In genomic region chr15:52558196-52558595, GRCh38 we compare ENCODE assay signal across 1 cellular context.
A peak's percentile ranks its signal among the peaks of the same experiment; 100 is the strongest.
TF ChIP-seq lines count a peak whose summit lies in the region.

No MANE protein-coding gene starts in this region.

TF ChIP-seq in GM12878, 131 proteins besides CTCF, POLR2A, EP300 and RAD21 (continued from another document):
- TF ChIP-seq ZBTB40 (IDR thresholded peaks at IDR 0.05; ENCODE audit: borderline replicate concordance) (no peak), BCL3 (IDR thresholded peaks at IDR 0.05; ENCODE audit: borderline replicate concordance, insufficient read depth, low read depth, low read length, poor library complexity, severe bottlenecking) (peak; percentile 68), RB1 (IDR thresholded peaks at IDR 0.05; ENCODE audit: borderline replicate concordance) (no peak), CREM (IDR thresholded peaks at IDR 0.05; ENCODE audit: low read depth) (peak; percentile 57; the same call in 1 of the 2 replicates), ZNF384 (IDR thresholded peaks at IDR 0.05; ENCODE audit: borderline replicate concordance, low read depth, low read length) (peak; percentile 74; the same call in 1 of the 2 replicates), NR2F1 (conservative IDR thresholded peaks at IDR 0.05) (no peak), ATF7 (IDR thresholded peaks at IDR 0.05; ENCODE audit: low read depth) (peak; percentile 71), SKIL (IDR thresholded peaks at IDR 0.05; ENCODE audit: low read depth, poor library complexity, severe bottlenecking) (peak; percentile 84), DPF2 (IDR thresholded peaks at IDR 0.05) (no peak), RFX5 (IDR thresholded peaks at IDR 0.05; ENCODE audit: low read depth, low read length) (no peak), ZBTB4 (CRISPR knock-in tag; IDR thresholded peaks at IDR 0.05) (no peak), TCF7 (IDR thresholded peaks at IDR 0.05; ENCODE audit: borderline replicate concordance) (0 out of 2 replicates have a peak, but pooled peaks have one; percentile 46), ATF2 (IDR thresholded peaks at IDR 0.05; ENCODE audit: low read length) (peak; percentile 65), SMAD1 (IDR thresholded peaks at IDR 0.05; ENCODE audit: low read depth, partially characterized antibody) (no peak), PKNOX1 (IDR thresholded peaks at IDR 0.05) (no peak), CREB1 (IDR thresholded peaks at IDR 0.05; ENCODE audit: low read depth) (peak; percentile 41; the same call in 1 of the 2 replicates), NR2C2 (IDR thresholded peaks at IDR 0.05; ENCODE audit: borderline replicate concordance, control insufficient read depth, insufficient read length, low read depth) (no peak), CHD2 (IDR thresholded peaks at IDR 0.05; ENCODE audit: borderline replicate concordance, low read depth, low read length) (0 out of 2 replicates have a peak, but pooled peaks have one; percentile 16), ZBED1 (IDR thresholded peaks at IDR 0.05; ENCODE audit: borderline replicate concordance) (peak; percentile 56; the same call in 1 of the 2 replicates), POLR2AphosphoS5 (IDR thresholded peaks at IDR 0.05; ENCODE audit: low read length) (peak; percentile 44; the same call in 1 of the 2 replicates), JUND (IDR thresholded peaks at IDR 0.05; ENCODE audit: low read depth, low read length) (no peak), IKZF2 (IDR thresholded peaks at IDR 0.05) (peak; percentile 38 to 55; a peak in 2 of 4 replicates), MEF2A (IDR thresholded peaks at IDR 0.05; ENCODE audit: insufficient read depth, low read depth, low read length) (0 out of 2 replicates have a peak, but pooled peaks have one; percentile 21), NFXL1 (IDR thresholded peaks at IDR 0.05; ENCODE audit: borderline replicate concordance) (no peak), SREBF1 (IDR thresholded peaks at IDR 0.05; ENCODE audit: low read length) (no peak), HCFC1 (IDR thresholded peaks at IDR 0.05; ENCODE audit: low read length) (no peak), RUNX3 (IDR thresholded peaks at IDR 0.05; ENCODE audit: low read length) (peak; percentile 79), RELB (IDR thresholded peaks at IDR 0.05; ENCODE audit: low read depth) (peak; percentile 68; the same call in 1 of the 2 replicates), FOXM1 (IDR thresholded peaks at IDR 0.05; ENCODE audit: low read depth, low read length) (0 out of 2 replicates have a peak, but pooled peaks have one; percentile 17), FOS (IDR thresholded peaks at IDR 0.05; ENCODE audit: borderline replicate concordance, extremely low read depth, insufficient read length) (no peak), SMAD5 (IDR thresholded peaks at IDR 0.05; ENCODE audit: low read depth) (no peak), EED (IDR thresholded peaks at IDR 0.05; ENCODE audit: low read depth) (0 out of 2 replicates have a peak, but pooled peaks have one; percentile 29), CBX3 (IDR thresholded peaks at IDR 0.05; ENCODE audit: borderline replicate concordance, low read depth) (no peak), CBFB (IDR thresholded peaks at IDR 0.05; ENCODE audit: low read depth) (0 out of 2 replicates have a peak, but pooled peaks have one; percentile 49), YY1 (IDR thresholded peaks at IDR 0.05; ENCODE audit: low read depth, low read length) (peak; percentile 75), EZH2 (IDR thresholded peaks at IDR 0.05; ENCODE audit: borderline replicate concordance, control insufficient read depth, low read depth, low read length) (no peak), NBN (IDR thresholded peaks at IDR 0.05) (peak; percentile 56), TCF3 (IDR thresholded peaks at IDR 0.05; ENCODE audit: borderline replicate concordance, insufficient read depth, low read depth, low read length) (no peak), HDGF (IDR thresholded peaks at IDR 0.05) (no peak; the same call in 1 of the 2 replicates), NKRF (conservative IDR thresholded peaks at IDR 0.05) (no peak), NR2C1 (IDR thresholded peaks at IDR 0.05) (no peak)
TF ChIP-seq in GM12878: peak in this region for 28.
